In the genomic region with DNA sequence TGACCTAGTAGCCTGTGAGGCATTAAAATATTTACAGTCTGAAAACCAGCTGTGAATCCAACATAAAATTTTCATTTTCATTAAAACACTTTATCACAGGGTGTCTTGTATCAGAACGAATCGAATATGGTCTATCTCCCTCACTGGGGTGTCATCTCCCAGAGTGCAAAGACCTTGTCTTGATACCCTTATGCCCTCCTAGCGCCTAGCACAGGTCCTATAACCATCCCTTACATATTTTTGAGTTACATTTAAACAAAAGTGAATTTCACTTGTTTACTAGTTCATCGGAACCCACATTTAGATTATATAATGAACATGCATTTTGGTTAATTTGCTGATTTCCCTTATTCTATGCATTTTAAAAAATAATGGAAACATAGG, we compare ENCODE assay signal across 8 cellular contexts. TPM values are rescaled to one million over a fixed set of nuclear protein-coding genes. Genes with fewer than 3 reads are reported as not detected.
DNase-seq lines count a peak whose midpoint lies in the region; ATAC-seq, FAIRE-seq and TF ChIP-seq lines count a peak whose summit lies in the region.

No MANE protein-coding gene starts in this region.

- in situ Hi-C loops in K562 (cut with MboI) = no loop called here

- H3K4me3 ChIP-seq in K562 = no peak overlapping the region
- no peak overlapping the region for H3K4me3 ChIP-seq in pancreas
- H3K4me3 ChIP-seq in tibial artery = no peak overlapping the region

- H3K27ac ChIP-seq in K562 (ENCODE audit: extremely low read depth, low read depth, low read length) = no peak overlapping the region
- H3K27ac ChIP-seq in pancreas = no peak overlapping the region
- H3K27ac ChIP-seq in tibial artery = no peak overlapping the region

- no peaks in the 10 kb centered on the region for H3K9me3 Mint-ChIP-seq in activated CD4-positive, alpha-beta memory T cell treated with anti-CD3 and anti-CD28 coated beads, Interleukin-2, amount 10 ng/mL, durations not matched to agents 7 days and 5 days
- H3K9me3 Mint-ChIP-seq in activated CD4-positive, alpha-beta memory T cell treated with anti-CD3 and anti-CD28 coated beads for 36 hours = no peaks in the 10 kb centered on the region

- no peaks in the 10 kb centered on the region for H3K79me2 ChIP-seq in K562 (ENCODE audit: control insufficient read depth, insufficient read depth, low read length)

- no peaks in the 10 kb centered on the region for H3K9me1 ChIP-seq in K562 (ENCODE audit: control insufficient read depth, insufficient read depth, low read length)

- WGBS in K562 (ENCODE audit: insufficient coverage, low coverage, missing lambda C conversion rate) = 25% methylated on average over 4 of the region's 4 CpGs
- 27 to 31% methylated on average over 4 of the region's 4 CpGs for WGBS in pancreas, 2 donors

- TF ChIP-seq POLR2A in K562 (conservative IDR thresholded peaks at IDR 0.05) = no peak

- BruUV-seq in K562 (replicated peaks; lab: Mats Ljungman, UMichigan) = no TSS peak

- TF ChIP-seq CTCF in K562 (IDR thresholded peaks at IDR 0.05 in 2 of 3, conservative IDR thresholded peaks at IDR 0.05 in 1 of 3; ENCODE audit: insufficient read depth in 2 of 3, low read depth in 1 of 3, low read length in 3 of 3) (no peak), pancreas (IDR thresholded peaks at IDR 0.05) (no peak), tibial artery (IDR thresholded peaks at IDR 0.05) (no peak)

- H3K36me3 ChIP-seq in K562 (ENCODE audit: control insufficient read depth, insufficient read depth, low read length) (no peaks in the 10 kb centered on the region), pancreas (no peaks in the 10 kb centered on the region), tibial artery (no peaks in the 10 kb centered on the region)

- no peaks in the 10 kb centered on the region; a peak in 1 of 5 replicates for H3K27me3 ChIP-seq in K562 (ENCODE audit: control insufficient read depth in 2 of 2, insufficient read depth in 2 of 2, low read length in 2 of 2)
- H3K27me3 ChIP-seq in pancreas = peaks cover 0 to 7% (median 0%) of the 10 kb centered on the region in 4 donors
- no peaks in the 10 kb centered on the region for H3K27me3 ChIP-seq in tibial artery

- no peak for TF ChIP-seq EP300 in K562 (IDR thresholded peaks at IDR 0.05; ENCODE audit: low read length)

- CTCF ChIA-PET in activated CD4-positive, alpha-beta memory T cell treated with anti-CD3 and anti-CD28 coated beads, Interleukin-2, amount 10 ng/mL, durations not matched to agents 7 days and 5 days (lab: Charles Lee) = interaction anchor here (1.0 to 1.2 kb wide), 3 partner anchors 9 to 80 kb away, joined by 3 to 4 read pairs (median 3); no protein-coding TSS in a partner anchor
- CTCF ChIA-PET in activated CD4-positive, alpha-beta memory T cell treated with anti-CD3 and anti-CD28 coated beads for 36 hours (lab: Charles Lee) = interaction anchor here (0.9 to 2.4 kb wide), 7 partner anchors 9 to 1228 kb away, joined by 3 to 9 read pairs (median 5); no protein-coding TSS in a partner anchor
- CTCF ChIA-PET in K562 (lab: Yijun Ruan, JAX; ENCODE audit: low intra/inter-chr PET ratio) = no interaction called here

- H3K27me3 Mint-ChIP-seq in activated CD4-positive, alpha-beta memory T cell treated with anti-CD3 and anti-CD28 coated beads, Interleukin-2, amount 10 ng/mL, durations not matched to agents 7 days and 5 days = no peaks in the 10 kb centered on the region
- H3K27me3 Mint-ChIP-seq in activated CD4-positive, alpha-beta memory T cell treated with anti-CD3 and anti-CD28 coated beads for 36 hours = no peaks in the 10 kb centered on the region

- POLR2A ChIA-PET in activated CD4-positive, alpha-beta memory T cell treated with anti-CD3 and anti-CD28 coated beads, Interleukin-2, amount 10 ng/mL, durations not matched to agents 7 days and 5 days (lab: Charles Lee) = no interaction called here
- POLR2A ChIA-PET in activated CD4-positive, alpha-beta memory T cell treated with anti-CD3 and anti-CD28 coated beads for 36 hours (lab: Charles Lee) = interaction anchor here (1.5 kb wide), 1 partner anchor 314 kb away, joined by 4 read pairs; the partner anchor contains the start of gene KDM6A
- POLR2A ChIA-PET in K562 (lab: Yijun Ruan, JAX) = no interaction called here

- DNase-seq in activated CD4-positive, alpha-beta memory T cell treated with anti-CD3 and anti-CD28 coated beads, Interleukin-2, amount 10 ng/mL, durations not matched to agents 7 days and 5 days = no peak
- DNase-seq in activated CD4-positive, alpha-beta memory T cell treated with anti-CD3 and anti-CD28 coated beads for 36 hours = no peak
- DNase-seq in K562 (ENCODE audit: extremely low read depth in 1 of 4, low spot score in 3 of 4) (no peak), pancreas (no peak), C1 segment of cervical spinal cord (lab: John Stamatoyannopoulos, UW) (no peak), tibial artery (no peak), ureter (ENCODE audit: low spot score) (no peak)

- H3K9me3 ChIP-seq in K562 (replicated peaks; ENCODE audit: control insufficient read depth, insufficient read depth, low read depth, low read length) (no peaks in the 10 kb centered on the region), pancreas (no peaks in the 10 kb centered on the region), tibial artery (no peaks in the 10 kb centered on the region)

- peak overlapping the region; percentile 93 for H2AFZ ChIP-seq in K562 (ENCODE audit: low read depth, low read length)

- no peak overlapping the region for H3K9ac ChIP-seq in K562 (ENCODE audit: insufficient read depth in 1 of 2, low read depth in 2 of 2, low read length in 2 of 2)

- FAIRE-seq in K562 (lab: Jason Lieb, UNC) = no peak
- peak; percentile 32 for FAIRE-seq in pancreas (lab: Jason Lieb, UNC)

- intact Hi-C loops in activated CD4-positive, alpha-beta memory T cell treated with anti-CD3 and anti-CD28 coated beads for 36 hours (cut with micrococcal nuclease) = no loop called here
- intact Hi-C loops in K562 (cut with micrococcal nuclease) (loop anchor here (10.0 kb wide), 1 partner anchor 102 kb away; no protein-coding TSS in a partner anchor), pancreas (cut with DNase I) (no loop called here), tibial artery (cut with DNase I; ENCODE audit: low total_unique reads) (loop anchor here (5.0 kb wide), 1 partner anchor 1229 kb away; no protein-coding TSS in a partner anchor)

- no peaks in the 10 kb centered on the region for H3K36me3 Mint-ChIP-seq in activated CD4-positive, alpha-beta memory T cell treated with anti-CD3 and anti-CD28 coated beads, Interleukin-2, amount 10 ng/mL, durations not matched to agents 7 days and 5 days (ENCODE audit: low read depth)
- no peaks in the 10 kb centered on the region for H3K36me3 Mint-ChIP-seq in activated CD4-positive, alpha-beta memory T cell treated with anti-CD3 and anti-CD28 coated beads for 36 hours

- no peak overlapping the region for H3K27ac Mint-ChIP-seq in activated CD4-positive, alpha-beta memory T cell treated with anti-CD3 and anti-CD28 coated beads, Interleukin-2, amount 10 ng/mL, durations not matched to agents 7 days and 5 days
- no peak overlapping the region for H3K27ac Mint-ChIP-seq in activated CD4-positive, alpha-beta memory T cell treated with anti-CD3 and anti-CD28 coated beads for 36 hours

- ATAC-seq in HG02973 (IDR thresholded peaks at IDR 0.05; ENCODE audit: unreplicated experiment) (peak; percentile 16), K562 (peak; percentile 61), pancreas (peak in 2 of 4 donors; percentile 11 to 39)

- H3K4me1 ChIP-seq in K562 (replicated peaks in 1 of 2; ENCODE audit: control insufficient read depth in 2 of 2, insufficient read depth in 2 of 2, low read length in 2 of 2) (peaks cover 0 to 2% of the 10 kb centered on the region in 2 experiments; a peak in 2 of 5 replicates), pancreas (no peaks in the 10 kb centered on the region), tibial artery (peaks cover 0 to 5% (median 0%) of the 10 kb centered on the region in 4 donors)

- H3K4me1 Mint-ChIP-seq in activated CD4-positive, alpha-beta memory T cell treated with anti-CD3 and anti-CD28 coated beads, Interleukin-2, amount 10 ng/mL, durations not matched to agents 7 days and 5 days = peaks cover 13% of the 10 kb centered on the region
- peaks cover 18% of the 10 kb centered on the region for H3K4me1 Mint-ChIP-seq in activated CD4-positive, alpha-beta memory T cell treated with anti-CD3 and anti-CD28 coated beads for 36 hours (ENCODE audit: low read depth)

- no peak for TF ChIP-seq RAD21 in K562 (CRISPR knock-in tag; conservative IDR thresholded peaks at IDR 0.05 in 1 of 2, IDR thresholded peaks at IDR 0.05 in 1 of 2)

- peak overlapping the region; percentile 88 for H3K4me2 ChIP-seq in K562 (ENCODE audit: insufficient read depth, low read length)

- no peaks in the 10 kb centered on the region for H4K20me1 ChIP-seq in K562 (replicated peaks; ENCODE audit: control insufficient read depth, insufficient read depth, low read length)

- peak overlapping the region; percentile 74 for H3K4me3 Mint-ChIP-seq in activated CD4-positive, alpha-beta memory T cell treated with anti-CD3 and anti-CD28 coated beads, Interleukin-2, amount 10 ng/mL, durations not matched to agents 7 days and 5 days
- H3K4me3 Mint-ChIP-seq in activated CD4-positive, alpha-beta memory T cell treated with anti-CD3 and anti-CD28 coated beads for 36 hours = no peak overlapping the region

TF ChIP-seq in K562, 482 proteins besides CTCF, POLR2A, EP300 and RAD21 (continues in another document):
- no peak for TF ChIP-seq HMG20A (CRISPR knock-in tag; conservative IDR thresholded peaks at IDR 0.05)

RNA-seq across cellular contexts. Expression of gene DIPK2B, which starts 14.0 kb away (rescaled TPM):
- not detected for total RNA-seq in activated CD4-positive, alpha-beta memory T cell treated with anti-CD3 and anti-CD28 coated beads, Interleukin-2, amount 10 ng/mL, durations not matched to agents 7 days and 5 days
- total RNA-seq in activated CD4-positive, alpha-beta memory T cell treated with anti-CD3 and anti-CD28 coated beads for 36 hours = not detected
- total RNA-seq in K562 (2011; cell fraction: chromatin; rRNA removed; ENCODE audit: low replicate concordance) = not detected in 2 replicates
- total RNA-seq in K562 (2011; cell fraction: nucleolus; rRNA removed) = not detected in 2 replicates
- not detected in 2 replicates for total RNA-seq in K562 (2011; cell fraction: nucleoplasm; rRNA removed)
- total RNA-seq in K562 (2014; rRNA removed) = not detected in 2 replicates
- total RNA-seq in K562 (2014; rRNA removed; fragmentation: Illumina TruSeq; extraction: Trizol) = not detected in 2 replicates
- not detected in 2 replicates for total RNA-seq in K562 (2015; rRNA removed; fragmentation: Illumina TruSeq; extraction: Trizol)
- total RNA-seq in K562 (2021) = not detected in 2 replicates
- not detected in 2 replicates for polyA plus RNA-seq in K562 (2011; rRNA removed)
- polyA plus RNA-seq in K562 (2011; cell fraction: cytosol; rRNA removed) = not detected in 2 replicates
- not detected in 2 replicates for polyA plus RNA-seq in K562 (2011; cell fraction: nucleus; rRNA removed)
- not detected in 2 replicates for polyA plus RNA-seq in K562 (2012)
- not detected in 2 replicates for polyA plus RNA-seq in K562 (2014; fragmentation: Illumina TruSeq; extraction: Trizol)
- not detected for polyA plus RNA-seq in K562 (2014; fragmentation: Nextera tagmentation; extraction: Ambion mirVana)
- not detected in 2 replicates for polyA plus RNA-seq in K562 (2014; rRNA removed)
- polyA minus RNA-seq in K562 (2011; rRNA and poly(A)+ RNA removed) = not detected in 2 replicates
- polyA minus RNA-seq in K562 (2011; cell fraction: cytosol; rRNA and poly(A)+ RNA removed) = not detected in 2 replicates
- not detected in 2 replicates for polyA minus RNA-seq in K562 (2011; cell fraction: nucleus; rRNA and poly(A)+ RNA removed)
- 1 to 10 TPM; 1.2 to 3.0 (median 2.2) TPM for total RNA-seq in pancreas
- polyA plus RNA-seq in pancreas = 10 to 100 TPM in 1 of 2 donors, 1 to 10 TPM in 1; 5.5 to 23.8 TPM
- 27.1 TPM for total RNA-seq in ureter

Comparison
In these comparisons a context has a peak if more than half of its experiments do, and no peak if none do; other contexts are left out.
1. intact Hi-C loops: an anchor here in K562 (10.0 kb wide) and tibial artery (5.0 kb wide); none called in activated CD4-positive, alpha-beta memory T cell treated with anti-CD3 and anti-CD28 coated beads for 36 hours and pancreas.